Comparison of ENCODE assay signal across 1 cellular context in genomic region chr17:44186307-44187130, GRCh38.
A peak's percentile ranks its signal among the peaks of the same experiment; 100 is the strongest.
TF ChIP-seq lines count a peak whose summit lies in the region.

Gene TMUB2 (plus strand): TSS chr17:44186972. CDS start chr17:44187709, 737 bp downstream.

TF ChIP-seq in HepG2, 621 proteins besides CTCF, POLR2A, EP300 and RAD21 (continued from another document and continues in another):
- TF ChIP-seq ZNF264 (CRISPR knock-in tag; IDR thresholded peaks at IDR 0.05) (no peak), ZNF552 (CRISPR knock-in tag; IDR thresholded peaks at IDR 0.05; ENCODE audit: borderline replicate concordance) (no peak), JARID2 (CRISPR knock-in tag; IDR thresholded peaks at IDR 0.05; ENCODE audit: insufficient replicate concordance) (peak; percentile 51), ZNF572 (CRISPR knock-in tag; IDR thresholded peaks at IDR 0.05) (0 out of 2 replicates have a peak, but pooled peaks have one; percentile 79), HOXA3 (CRISPR knock-in tag; IDR thresholded peaks at IDR 0.05) (peak; percentile 100), ZSCAN25 (CRISPR knock-in tag; IDR thresholded peaks at IDR 0.05) (peak; percentile 19; the same call in 1 of the 2 replicates), ZNF550 (CRISPR knock-in tag; IDR thresholded peaks at IDR 0.05; ENCODE audit: borderline replicate concordance) (no peak), ZNF724P (CRISPR knock-in tag; IDR thresholded peaks at IDR 0.05; ENCODE audit: borderline replicate concordance) (peak; percentile 47; the same call in 1 of the 2 replicates), TIGD3 (CRISPR knock-in tag; IDR thresholded peaks at IDR 0.05; ENCODE audit: borderline replicate concordance) (peak; percentile 55; the same call in 1 of the 2 replicates), TCF12 (IDR thresholded peaks at IDR 0.05) (no peak), TCF12 (CRISPR knock-in tag; IDR thresholded peaks at IDR 0.05) (no peak), ZNF33B (CRISPR knock-in tag; IDR thresholded peaks at IDR 0.05) (no peak), SMAD9 (CRISPR knock-in tag; IDR thresholded peaks at IDR 0.05) (no peak), ZNF784 (CRISPR knock-in tag; IDR thresholded peaks at IDR 0.05; ENCODE audit: borderline replicate concordance) (no peak; the same call in 1 of the 2 replicates), KAT8 (CRISPR knock-in tag; IDR thresholded peaks at IDR 0.05) (peak; percentile 96), MTERF4 (CRISPR knock-in tag; IDR thresholded peaks at IDR 0.05) (peak; percentile 32; the same call in 1 of the 2 replicates), NFRKB (IDR thresholded peaks at IDR 0.05) (no peak), ZNF407 (CRISPR knock-in tag; IDR thresholded peaks at IDR 0.05; ENCODE audit: not compliant biosample characterization) (no peak), HOMEZ (CRISPR knock-in tag; IDR thresholded peaks at IDR 0.05; ENCODE audit: low read depth) (peak; percentile 35; the same call in 1 of the 2 replicates), ZFP82 (CRISPR knock-in tag; IDR thresholded peaks at IDR 0.05; ENCODE audit: borderline replicate concordance) (0 out of 2 replicates have a peak, but pooled peaks have one; percentile 75), ZNF564 (CRISPR knock-in tag; IDR thresholded peaks at IDR 0.05) (no peak), HOXD1 (CRISPR knock-in tag; IDR thresholded peaks at IDR 0.05) (0 out of 2 replicates have a peak, but pooled peaks have one; percentile 73), HNF1B (CRISPR knock-in tag; IDR thresholded peaks at IDR 0.05) (peak; percentile 87), TRIM24 (CRISPR knock-in tag; IDR thresholded peaks at IDR 0.05) (no peak), ZHX1 (CRISPR knock-in tag; IDR thresholded peaks at IDR 0.05; ENCODE audit: low read depth) (peak; percentile 96), ZNF251 (CRISPR knock-in tag; IDR thresholded peaks at IDR 0.05) (no peak), DRAP1 (CRISPR knock-in tag; IDR thresholded peaks at IDR 0.05) (peak; percentile 98), PPARG (CRISPR knock-in tag; conservative IDR thresholded peaks at IDR 0.05) (no peak), ZNF24 (IDR thresholded peaks at IDR 0.05) (no peak), FOSL2 (CRISPR knock-in tag; IDR thresholded peaks at IDR 0.05) (peak; percentile 40), NFE2 (CRISPR knock-in tag; IDR thresholded peaks at IDR 0.05) (no peak), ZNF160 (CRISPR knock-in tag; IDR thresholded peaks at IDR 0.05) (peak; percentile 76), ZNF629 (CRISPR knock-in tag; conservative IDR thresholded peaks at IDR 0.05) (0 out of 2 replicates have a peak, but pooled peaks have one; percentile 48), ZNF281 (CRISPR knock-in tag; IDR thresholded peaks at IDR 0.05; ENCODE audit: borderline replicate concordance) (0 out of 2 replicates have a peak, but pooled peaks have one; percentile 11), SPEN (CRISPR knock-in tag; IDR thresholded peaks at IDR 0.05; ENCODE audit: low read depth) (peak; percentile 57)
